Comparison of ENCODE assay signal across 11 cellular contexts in the genomic region with DNA sequence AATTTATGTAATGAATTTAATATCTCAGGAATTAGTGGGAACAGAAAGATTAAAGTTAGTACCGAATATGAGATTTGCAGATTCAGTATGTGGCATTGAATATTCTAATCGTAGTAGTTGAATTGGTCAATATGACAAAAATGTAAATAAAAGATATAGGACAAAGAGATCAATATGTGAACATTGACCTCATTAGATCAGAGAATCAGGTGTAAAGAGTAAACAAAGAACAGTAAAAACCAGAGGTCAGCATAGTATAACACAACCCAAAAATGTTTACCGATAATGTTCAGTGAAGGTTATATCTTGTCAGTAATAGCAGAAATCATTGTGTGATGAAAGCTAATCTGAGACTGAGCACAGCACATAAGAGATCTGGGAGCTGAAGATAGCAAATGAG.
"Had no signal": no experiment of that assay in that cellular context is flagged by ENCODE, and none has a peak within 500 bp of the region (broad histone marks: within the 10 kb centered on the region; RNA-seq: fewer than 3 reads in every experiment).

No MANE protein-coding gene starts in this region.

- H2AFZ ChIP-seq: GM23248, GM23338 had no signal

- H3K9me3 ChIP-seq: HAP-1 had no signal

- ATAC-seq: GM23338, HCT116 had no signal

- FAIRE-seq: H1, H54 had no signal

- H3K4me2 ChIP-seq: GM23338 had no signal

- H3K27ac ChIP-seq: GM23248 had no signal

- H3K4me3 ChIP-seq: GM23248, GM23338, HAP-1 had no signal

- H3K4me1 ChIP-seq: HAP-1 had no signal

- H3K9ac ChIP-seq: GM23248 had no signal

- DNase-seq: GM23248, GOT3, H7, H9, HCEC 1CT, HFFc6 had no signal

- H3K36me3 ChIP-seq: HAP-1 had no signal
